In genomic region chr6:31744422-31744821, GRCh38 we compare ENCODE assay signal across 22 cellular contexts. TPM values are rescaled to one million over a fixed set of nuclear protein-coding genes. Genes with fewer than 3 reads are reported as not detected.
"Had no signal": no experiment of that assay in that cellular context is flagged by ENCODE, and none has a peak within 500 bp of the region (broad histone marks: within the 10 kb centered on the region; RNA-seq: fewer than 3 reads in every experiment).

No MANE protein-coding gene starts in this region.

- H3K9me3 Mint-ChIP-seq: activated naive CD8-positive, alpha-beta T cell treated with anti-CD3 and anti-CD28 coated beads, Interleukin-2, amount 50 U/mL, for 24 hours; immature natural killer cell; natural killer cell treated with Interleukin-12 subunit alpha and Interleukin-12 subunit beta and Interleukin-15 and Interleukin-18, amount 100 ng/mL, for 72 hours had no signal

- H3K27ac Mint-ChIP-seq: activated naive CD8-positive, alpha-beta T cell treated with anti-CD3 and anti-CD28 coated beads, Interleukin-2, amount 50 U/mL, for 24 hours had no signal

- H3K27ac ChIP-seq: breast epithelium, heart left ventricle, prostate gland, skin epidermis, transverse colon had no signal

- H3K27me3 ChIP-seq: breast epithelium, heart left ventricle, transverse colon had no signal

- H3K4me3 Mint-ChIP-seq: activated CD8-positive, alpha-beta T cell treated with anti-CD3 and anti-CD28 coated beads, Interleukin-2, amount 10 ng/mL, durations not matched to agents 7 days and 5 days; activated naive CD8-positive, alpha-beta T cell treated with anti-CD3 and anti-CD28 coated beads, Interleukin-2, amount 50 U/mL, for 24 hours; immature natural killer cell; natural killer cell treated with Interleukin-12 subunit alpha and Interleukin-12 subunit beta and Interleukin-15 and Interleukin-18, amount 100 ng/mL, for 72 hours had no signal

- DNase-seq: activated CD4-positive, alpha-beta T cell treated with anti-CD3 and anti-CD28 coated beads for 1 hour; activated CD8-positive, alpha-beta T cell treated with anti-CD3 and anti-CD28 coated beads, Interleukin-2, amount 10 ng/mL, durations not matched to agents 7 days and 5 days; activated naive CD4-positive, alpha-beta T cell treated with Interleukin-2 at 50 U/mL for 16 hours; activated naive CD8-positive, alpha-beta T cell treated with anti-CD3 and anti-CD28 coated beads, Interleukin-2, amount 50 U/mL, for 24 hours; aorta; cerebellar nuclear complex; effector memory CD4-positive, alpha-beta T cell; heart left ventricle; immature natural killer cell; mesendoderm; right cardiac atrium; stimulated activated CD4-positive, alpha-beta T cell treated with anti-CD3 and anti-CD28 coated beads, Interleukin-4, amount 100 ng/mL, for 24 hours; stimulated activated naive CD4-positive, alpha-beta T cell treated with Interleukin-2 at 50 U/mL for 16 hours; transverse colon had no signal

- ATAC-seq: activated CD8-positive, alpha-beta T cell treated with anti-CD3 and anti-CD28 coated beads, Interleukin-2, amount 10 ng/mL, durations not matched to agents 7 days and 5 days; activated naive CD8-positive, alpha-beta T cell treated with anti-CD3 and anti-CD28 coated beads, Interleukin-2, amount 50 U/mL, for 24 hours; heart left ventricle; natural killer cell treated with Interleukin-12 subunit alpha and Interleukin-12 subunit beta and Interleukin-15 and Interleukin-18, amount 100 ng/mL, for 72 hours; right cardiac atrium had no signal

- H3K9me3 ChIP-seq: breast epithelium, heart left ventricle, prostate gland, transverse colon had no signal

- H3K36me3 ChIP-seq: breast epithelium, prostate gland, transverse colon had no signal

- H3K27me3 Mint-ChIP-seq: natural killer cell treated with Interleukin-12 subunit alpha and Interleukin-12 subunit beta and Interleukin-15 and Interleukin-18, amount 100 ng/mL, for 72 hours had no signal

- H3K4me3 ChIP-seq: breast epithelium, heart left ventricle, prostate gland, skin epidermis, transverse colon had no signal

RNA-seq across cellular contexts. Expression of gene SAPCD1, which starts 18.0 kb away (rescaled TPM):
- total RNA-seq: omental fat pad had no signal
- polyA plus RNA-seq: immature natural killer cell had no signal

RNA-seq across cellular contexts. Expression of gene MPIG6B, which starts 21.2 kb away (rescaled TPM):
- total RNA-seq: epithelial cell of proximal tubule; frontal cortex; T-helper 2 cell treated with Interferon-gamma antibody and Interleukin-4, amounts not matched to agents 100 ng/mL and 5 ng/mL, for 36 hours had no signal
- polyA plus RNA-seq: aorta had no signal
